Comparison of ENCODE assay signal across 1 cellular context in the genomic region with DNA sequence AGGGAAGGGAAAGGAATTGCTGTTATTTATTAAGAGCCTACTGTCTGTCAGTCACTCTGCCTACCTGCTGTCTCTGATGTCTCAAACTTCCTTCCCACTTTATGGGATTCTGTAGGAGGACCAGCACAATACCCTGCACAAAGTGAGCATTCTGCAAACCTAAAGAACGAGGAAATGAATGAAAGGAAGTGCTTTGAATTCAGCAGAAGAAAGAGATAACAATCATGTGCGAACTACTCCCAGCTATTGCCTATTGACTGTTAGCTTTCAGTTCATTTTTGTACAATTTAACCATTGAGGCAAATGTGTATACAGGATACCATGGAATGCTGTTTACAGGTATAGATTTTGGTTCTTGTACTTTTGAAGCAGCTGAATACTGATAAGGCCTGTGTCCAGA.
A peak's percentile ranks its signal among the peaks of the same experiment; 100 is the strongest.
TF ChIP-seq lines count a peak whose summit lies in the region.

No MANE protein-coding gene starts in this region.

TF ChIP-seq in HepG2, 621 proteins besides CTCF, POLR2A, EP300 and RAD21 (continues in another document):
- TF ChIP-seq POGZ (CRISPR knock-in tag; IDR thresholded peaks at IDR 0.05) (peak; percentile 16; the same call in 1 of the 2 replicates), BCL6 (CRISPR knock-in tag; IDR thresholded peaks at IDR 0.05) (no peak), NCOA2 (CRISPR knock-in tag; IDR thresholded peaks at IDR 0.05) (0 out of 2 replicates have a peak, but pooled peaks have one; percentile 36), FOXA1 (IDR thresholded peaks at IDR 0.05) (no peak), FOXA1 (CRISPR knock-in tag; IDR thresholded peaks at IDR 0.05) (0 out of 2 replicates have a peak, but pooled peaks have one; percentile 8), CREM (IDR thresholded peaks at IDR 0.05) (peak; percentile 41; the same call in 1 of the 2 replicates), CREM (CRISPR knock-in tag; IDR thresholded peaks at IDR 0.05) (no peak), GFI1 (CRISPR knock-in tag; IDR thresholded peaks at IDR 0.05; ENCODE audit: borderline replicate concordance) (peak; percentile 45; the same call in 1 of the 2 replicates), HDAC6 (IDR thresholded peaks at IDR 0.05; ENCODE audit: low read depth, low read length) (no peak), FOXA3 (CRISPR knock-in tag; IDR thresholded peaks at IDR 0.05) (peak; percentile 47; the same call in 1 of the 2 replicates), ZNF614 (CRISPR knock-in tag; IDR thresholded peaks at IDR 0.05; ENCODE audit: borderline replicate concordance) (0 out of 2 replicates have a peak, but pooled peaks have one; percentile 28), PAXIP1 (CRISPR knock-in tag; conservative IDR thresholded peaks at IDR 0.05) (0 out of 2 replicates have a peak, but pooled peaks have one; percentile 28), ISL2 (CRISPR knock-in tag; IDR thresholded peaks at IDR 0.05) (0 out of 2 replicates have a peak, but pooled peaks have one; percentile 30), ETV5 (CRISPR knock-in tag; IDR thresholded peaks at IDR 0.05; ENCODE audit: borderline replicate concordance) (peak; percentile 67; the same call in 1 of the 2 replicates), SAP130 (CRISPR knock-in tag; IDR thresholded peaks at IDR 0.05; ENCODE audit: low read depth) (peak; percentile 13; the same call in 1 of the 2 replicates), REXO4 (CRISPR knock-in tag; IDR thresholded peaks at IDR 0.05; ENCODE audit: borderline replicate concordance) (no peak), GATA4 (IDR thresholded peaks at IDR 0.05; ENCODE audit: borderline replicate concordance, low read depth) (peak; percentile 23; the same call in 1 of the 2 replicates), MED1 (CRISPR knock-in tag; IDR thresholded peaks at IDR 0.05) (peak; percentile 47; the same call in 1 of the 2 replicates), ZNF331 (CRISPR knock-in tag; IDR thresholded peaks at IDR 0.05) (0 out of 2 replicates have a peak, but pooled peaks have one; percentile 42), ZNF292 (CRISPR knock-in tag; IDR thresholded peaks at IDR 0.05; ENCODE audit: borderline replicate concordance, low read depth) (no peak), GLMP (CRISPR knock-in tag; IDR thresholded peaks at IDR 0.05; ENCODE audit: borderline replicate concordance) (no peak), TEAD3 (CRISPR knock-in tag; optimal IDR thresholded peaks at IDR 0.05; ENCODE audit: borderline replicate concordance) (peak; percentile 53), GATAD2A (CRISPR knock-in tag; IDR thresholded peaks at IDR 0.05) (0 out of 2 replicates have a peak, but pooled peaks have one; percentile 37), HDAC2 (CRISPR knock-in tag; IDR thresholded peaks at IDR 0.05) (0 out of 2 replicates have a peak, but pooled peaks have one; percentile 24), KLF12 (CRISPR knock-in tag; IDR thresholded peaks at IDR 0.05; ENCODE audit: borderline replicate concordance) (no peak), NFIC (IDR thresholded peaks at IDR 0.05; ENCODE audit: low read length) (peak; percentile 35; the same call in 1 of the 2 replicates), RCOR2 (CRISPR knock-in tag; IDR thresholded peaks at IDR 0.05) (peak; percentile 61; the same call in 1 of the 2 replicates), SOX13 (IDR thresholded peaks at IDR 0.05) (no peak), SOX13 (CRISPR knock-in tag; conservative IDR thresholded peaks at IDR 0.05 in 1 of 2, IDR thresholded peaks at IDR 0.05 in 1 of 2) (peak in 1 of 2 experiments; percentile 74; a peak in 1 of 4 replicates), FOXP1 (IDR thresholded peaks at IDR 0.05) (no peak), FOXP1 (CRISPR knock-in tag; IDR thresholded peaks at IDR 0.05) (peak; percentile 60; the same call in 1 of the 2 replicates), ZNF503 (CRISPR knock-in tag; IDR thresholded peaks at IDR 0.05) (peak; percentile 43; the same call in 1 of the 2 replicates), ZFP82 (CRISPR knock-in tag; IDR thresholded peaks at IDR 0.05; ENCODE audit: borderline replicate concordance) (no peak), RXRB (CRISPR knock-in tag; IDR thresholded peaks at IDR 0.05; ENCODE audit: borderline replicate concordance) (peak; percentile 30; the same call in 1 of the 2 replicates)
- TF ChIP-seq, protein P1, sequence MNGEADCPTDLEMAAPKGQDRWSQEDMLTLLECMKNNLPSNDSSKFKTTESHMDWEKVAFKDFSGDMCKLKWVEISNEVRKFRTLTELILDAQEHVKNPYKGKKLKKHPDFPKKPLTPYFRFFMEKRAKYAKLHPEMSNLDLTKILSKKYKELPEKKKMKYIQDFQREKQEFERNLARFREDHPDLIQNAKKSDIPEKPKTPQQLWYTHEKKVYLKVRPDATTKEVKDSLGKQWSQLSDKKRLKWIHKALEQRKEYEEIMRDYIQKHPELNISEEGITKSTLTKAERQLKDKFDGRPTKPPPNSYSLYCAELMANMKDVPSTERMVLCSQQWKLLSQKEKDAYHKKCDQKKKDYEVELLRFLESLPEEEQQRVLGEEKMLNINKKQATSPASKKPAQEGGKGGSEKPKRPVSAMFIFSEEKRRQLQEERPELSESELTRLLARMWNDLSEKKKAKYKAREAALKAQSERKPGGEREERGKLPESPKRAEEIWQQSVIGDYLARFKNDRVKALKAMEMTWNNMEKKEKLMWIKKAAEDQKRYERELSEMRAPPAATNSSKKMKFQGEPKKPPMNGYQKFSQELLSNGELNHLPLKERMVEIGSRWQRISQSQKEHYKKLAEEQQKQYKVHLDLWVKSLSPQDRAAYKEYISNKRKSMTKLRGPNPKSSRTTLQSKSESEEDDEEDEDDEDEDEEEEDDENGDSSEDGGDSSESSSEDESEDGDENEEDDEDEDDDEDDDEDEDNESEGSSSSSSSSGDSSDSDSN (CRISPR knock-in tag; IDR thresholded peaks at IDR 0.05) = no peak
- TF ChIP-seq, protein P2, sequence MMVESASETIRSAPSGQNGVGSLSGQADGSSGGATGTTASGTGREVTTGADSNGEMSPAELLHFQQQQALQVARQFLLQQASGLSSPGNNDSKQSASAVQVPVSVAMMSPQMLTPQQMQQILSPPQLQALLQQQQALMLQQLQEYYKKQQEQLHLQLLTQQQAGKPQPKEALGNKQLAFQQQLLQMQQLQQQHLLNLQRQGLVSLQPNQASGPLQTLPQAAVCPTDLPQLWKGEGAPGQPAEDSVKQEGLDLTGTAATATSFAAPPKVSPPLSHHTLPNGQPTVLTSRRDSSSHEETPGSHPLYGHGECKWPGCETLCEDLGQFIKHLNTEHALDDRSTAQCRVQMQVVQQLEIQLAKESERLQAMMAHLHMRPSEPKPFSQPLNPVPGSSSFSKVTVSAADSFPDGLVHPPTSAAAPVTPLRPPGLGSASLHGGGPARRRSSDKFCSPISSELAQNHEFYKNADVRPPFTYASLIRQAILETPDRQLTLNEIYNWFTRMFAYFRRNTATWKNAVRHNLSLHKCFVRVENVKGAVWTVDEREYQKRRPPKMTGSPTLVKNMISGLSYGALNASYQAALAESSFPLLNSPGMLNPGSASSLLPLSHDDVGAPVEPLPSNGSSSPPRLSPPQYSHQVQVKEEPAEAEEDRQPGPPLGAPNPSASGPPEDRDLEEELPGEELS (CRISPR knock-in tag; IDR thresholded peaks at IDR 0.05) = peak; percentile 80
- TF ChIP-seq, protein P3, sequence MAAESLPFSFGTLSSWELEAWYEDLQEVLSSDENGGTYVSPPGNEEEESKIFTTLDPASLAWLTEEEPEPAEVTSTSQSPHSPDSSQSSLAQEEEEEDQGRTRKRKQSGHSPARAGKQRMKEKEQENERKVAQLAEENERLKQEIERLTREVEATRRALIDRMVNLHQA (CRISPR knock-in tag; IDR thresholded peaks at IDR 0.05) = no peak
- TF ChIP-seq, protein P4, sequence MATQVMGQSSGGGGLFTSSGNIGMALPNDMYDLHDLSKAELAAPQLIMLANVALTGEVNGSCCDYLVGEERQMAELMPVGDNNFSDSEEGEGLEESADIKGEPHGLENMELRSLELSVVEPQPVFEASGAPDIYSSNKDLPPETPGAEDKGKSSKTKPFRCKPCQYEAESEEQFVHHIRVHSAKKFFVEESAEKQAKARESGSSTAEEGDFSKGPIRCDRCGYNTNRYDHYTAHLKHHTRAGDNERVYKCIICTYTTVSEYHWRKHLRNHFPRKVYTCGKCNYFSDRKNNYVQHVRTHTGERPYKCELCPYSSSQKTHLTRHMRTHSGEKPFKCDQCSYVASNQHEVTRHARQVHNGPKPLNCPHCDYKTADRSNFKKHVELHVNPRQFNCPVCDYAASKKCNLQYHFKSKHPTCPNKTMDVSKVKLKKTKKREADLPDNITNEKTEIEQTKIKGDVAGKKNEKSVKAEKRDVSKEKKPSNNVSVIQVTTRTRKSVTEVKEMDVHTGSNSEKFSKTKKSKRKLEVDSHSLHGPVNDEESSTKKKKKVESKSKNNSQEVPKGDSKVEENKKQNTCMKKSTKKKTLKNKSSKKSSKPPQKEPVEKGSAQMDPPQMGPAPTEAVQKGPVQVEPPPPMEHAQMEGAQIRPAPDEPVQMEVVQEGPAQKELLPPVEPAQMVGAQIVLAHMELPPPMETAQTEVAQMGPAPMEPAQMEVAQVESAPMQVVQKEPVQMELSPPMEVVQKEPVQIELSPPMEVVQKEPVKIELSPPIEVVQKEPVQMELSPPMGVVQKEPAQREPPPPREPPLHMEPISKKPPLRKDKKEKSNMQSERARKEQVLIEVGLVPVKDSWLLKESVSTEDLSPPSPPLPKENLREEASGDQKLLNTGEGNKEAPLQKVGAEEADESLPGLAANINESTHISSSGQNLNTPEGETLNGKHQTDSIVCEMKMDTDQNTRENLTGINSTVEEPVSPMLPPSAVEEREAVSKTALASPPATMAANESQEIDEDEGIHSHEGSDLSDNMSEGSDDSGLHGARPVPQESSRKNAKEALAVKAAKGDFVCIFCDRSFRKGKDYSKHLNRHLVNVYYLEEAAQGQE (IDR thresholded peaks at IDR 0.05; ENCODE audit: borderline replicate concordance in 1 of 2, low read depth in 1 of 2, low read length in 2 of 2) = no peak
- TF ChIP-seq, protein P5, sequence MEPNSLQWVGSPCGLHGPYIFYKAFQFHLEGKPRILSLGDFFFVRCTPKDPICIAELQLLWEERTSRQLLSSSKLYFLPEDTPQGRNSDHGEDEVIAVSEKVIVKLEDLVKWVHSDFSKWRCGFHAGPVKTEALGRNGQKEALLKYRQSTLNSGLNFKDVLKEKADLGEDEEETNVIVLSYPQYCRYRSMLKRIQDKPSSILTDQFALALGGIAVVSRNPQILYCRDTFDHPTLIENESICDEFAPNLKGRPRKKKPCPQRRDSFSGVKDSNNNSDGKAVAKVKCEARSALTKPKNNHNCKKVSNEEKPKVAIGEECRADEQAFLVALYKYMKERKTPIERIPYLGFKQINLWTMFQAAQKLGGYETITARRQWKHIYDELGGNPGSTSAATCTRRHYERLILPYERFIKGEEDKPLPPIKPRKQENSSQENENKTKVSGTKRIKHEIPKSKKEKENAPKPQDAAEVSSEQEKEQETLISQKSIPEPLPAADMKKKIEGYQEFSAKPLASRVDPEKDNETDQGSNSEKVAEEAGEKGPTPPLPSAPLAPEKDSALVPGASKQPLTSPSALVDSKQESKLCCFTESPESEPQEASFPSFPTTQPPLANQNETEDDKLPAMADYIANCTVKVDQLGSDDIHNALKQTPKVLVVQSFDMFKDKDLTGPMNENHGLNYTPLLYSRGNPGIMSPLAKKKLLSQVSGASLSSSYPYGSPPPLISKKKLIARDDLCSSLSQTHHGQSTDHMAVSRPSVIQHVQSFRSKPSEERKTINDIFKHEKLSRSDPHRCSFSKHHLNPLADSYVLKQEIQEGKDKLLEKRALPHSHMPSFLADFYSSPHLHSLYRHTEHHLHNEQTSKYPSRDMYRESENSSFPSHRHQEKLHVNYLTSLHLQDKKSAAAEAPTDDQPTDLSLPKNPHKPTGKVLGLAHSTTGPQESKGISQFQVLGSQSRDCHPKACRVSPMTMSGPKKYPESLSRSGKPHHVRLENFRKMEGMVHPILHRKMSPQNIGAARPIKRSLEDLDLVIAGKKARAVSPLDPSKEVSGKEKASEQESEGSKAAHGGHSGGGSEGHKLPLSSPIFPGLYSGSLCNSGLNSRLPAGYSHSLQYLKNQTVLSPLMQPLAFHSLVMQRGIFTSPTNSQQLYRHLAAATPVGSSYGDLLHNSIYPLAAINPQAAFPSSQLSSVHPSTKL (CRISPR knock-in tag; IDR thresholded peaks at IDR 0.05) = peak; percentile 31; the same call in 1 of the 2 replicates
